In the genomic region with DNA sequence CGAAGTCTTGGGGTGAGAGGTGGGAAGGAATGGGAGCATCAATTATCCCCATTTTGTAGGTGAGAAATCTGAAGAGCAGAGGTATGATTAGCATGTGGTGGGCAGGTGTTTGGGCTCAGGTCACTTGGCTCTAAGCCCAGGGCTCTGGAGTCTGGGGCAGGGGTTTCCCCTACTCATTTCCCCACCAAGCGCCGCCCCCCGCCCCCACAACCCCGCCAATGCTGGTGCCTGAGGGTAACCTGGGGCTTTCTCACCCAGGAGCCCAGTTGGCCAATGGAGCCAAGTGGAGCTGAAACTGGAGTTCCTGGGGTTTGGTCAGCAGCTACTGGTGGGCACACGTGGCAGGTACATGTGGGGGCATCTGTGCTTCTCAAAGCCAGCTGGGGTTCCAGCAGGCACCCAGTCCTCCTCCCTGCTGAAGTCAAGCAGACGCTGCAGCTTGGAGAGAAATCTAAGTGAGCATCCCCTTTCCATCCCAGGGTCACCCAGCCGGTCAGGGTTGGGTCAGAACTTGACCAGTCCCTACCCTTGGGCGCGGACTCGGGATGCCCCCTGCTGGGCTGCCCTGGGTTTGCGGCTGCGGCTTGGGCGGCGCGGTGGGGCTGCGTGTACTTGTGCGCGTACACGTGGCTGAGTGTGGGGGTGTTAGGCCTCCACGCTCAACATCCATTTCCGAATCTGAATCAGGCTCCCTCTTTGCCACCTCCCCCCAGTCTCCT, we compare ENCODE assay signal across 8 cellular contexts. TPM values are rescaled to one million over a fixed set of nuclear protein-coding genes. Genes with fewer than 3 reads are reported as not detected.
DNase-seq lines count a peak whose midpoint lies in the region; ATAC-seq and TF ChIP-seq lines count a peak whose summit lies in the region.

No MANE protein-coding gene starts in this region.

- H3K36me3 Mint-ChIP-seq in activated naive CD8-positive, alpha-beta T cell treated with anti-CD3 and anti-CD28 coated beads, Interleukin-2, amount 50 U/mL, for 24 hours (ENCODE audit: low read depth): no peaks in the 10 kb centered on the region
- H3K36me3 Mint-ChIP-seq in mesothelial cell of epicardium: no peaks in the 10 kb centered on the region

- peaks cover 51% of the 10 kb centered on the region for H3K27me3 Mint-ChIP-seq in activated naive CD8-positive, alpha-beta T cell treated with anti-CD3 and anti-CD28 coated beads, Interleukin-2, amount 50 U/mL, for 24 hours
- H3K27me3 Mint-ChIP-seq in mesothelial cell of epicardium (ENCODE audit: low read depth): peaks cover 58% of the 10 kb centered on the region

- no peaks in the 10 kb centered on the region for H3K9me3 Mint-ChIP-seq in activated naive CD8-positive, alpha-beta T cell treated with anti-CD3 and anti-CD28 coated beads, Interleukin-2, amount 50 U/mL, for 24 hours
- no peaks in the 10 kb centered on the region for H3K9me3 Mint-ChIP-seq in mesothelial cell of epicardium

- no peak overlapping the region for H3K4me3 Mint-ChIP-seq in activated naive CD8-positive, alpha-beta T cell treated with anti-CD3 and anti-CD28 coated beads, Interleukin-2, amount 50 U/mL, for 24 hours
- H3K4me3 Mint-ChIP-seq in mesothelial cell of epicardium: peak overlapping the region; percentile 59

- no peak overlapping the region for H3K27ac Mint-ChIP-seq in activated naive CD8-positive, alpha-beta T cell treated with anti-CD3 and anti-CD28 coated beads, Interleukin-2, amount 50 U/mL, for 24 hours
- no peak overlapping the region for H3K27ac Mint-ChIP-seq in mesothelial cell of epicardium

- no peak overlapping the region; the same call in 1 of the 2 replicates for H3K4me3 ChIP-seq in AG09309 (ENCODE audit: control insufficient read depth, low read depth, low read length)
- H3K4me3 ChIP-seq in HFF-Myc (replicated peaks; ENCODE audit: low read depth, low read length): no peak overlapping the region

- DNase-seq in AG09309 (ENCODE audit: low read depth) (no peak), HFF-Myc (ENCODE audit: extremely low read depth, low read depth) (no peak), mesothelial cell of epicardium (ENCODE audit: low spot score in 2 of 2, unreplicated experiment in 2 of 2) (no peak), NCI-H1048 (lab: John Stamatoyannopoulos, UW) (no peak), NCI-H2171 treated with DMSO at 0.1 percent for 48 hours (lab: John Stamatoyannopoulos, UW) (no peak), SKM-1 treated with dmso at 0.1 percent for 144 hours (lab: John Stamatoyannopoulos, UW; ENCODE audit: unreplicated experiment) (no peak)
- peak; percentile 63 for DNase-seq in activated naive CD8-positive, alpha-beta T cell treated with anti-CD3 and anti-CD28 coated beads, Interleukin-2, amount 50 U/mL, for 24 hours

- peak; percentile 45 for TF ChIP-seq CTCF in AG09309 (IDR thresholded peaks at IDR 0.05; ENCODE audit: control insufficient read depth, insufficient read depth, low read depth, low read length, missing control alignments)
- peak; percentile 35 for TF ChIP-seq CTCF in HFF-Myc (IDR thresholded peaks at IDR 0.05; ENCODE audit: low read depth, low read length, missing control alignments)
- TF ChIP-seq CTCF in mesothelial cell of epicardium (IDR thresholded peaks at IDR 0.05; ENCODE audit: unreplicated experiment): no peak

- peaks cover 26% of the 10 kb centered on the region for H3K4me1 Mint-ChIP-seq in activated naive CD8-positive, alpha-beta T cell treated with anti-CD3 and anti-CD28 coated beads, Interleukin-2, amount 50 U/mL, for 24 hours
- peaks cover 47% of the 10 kb centered on the region for H3K4me1 Mint-ChIP-seq in mesothelial cell of epicardium

- ATAC-seq in activated naive CD8-positive, alpha-beta T cell treated with anti-CD3 and anti-CD28 coated beads, Interleukin-2, amount 50 U/mL, for 24 hours: peak; percentile 26
- ATAC-seq in HG03025 (IDR thresholded peaks at IDR 0.05; ENCODE audit: low FRiP score, unreplicated experiment): no peak

RNA-seq across cellular contexts. Expression of gene CHRM1, which starts 1.6 kb away (rescaled TPM):
- total RNA-seq in mesothelial cell of epicardium: 0.09 to 0.72 TPM (median 0.11 TPM) in 3 replicates

RNA-seq across cellular contexts. Expression of gene SLC3A2, which starts 42.1 kb away (rescaled TPM):
- 205 to 212 TPM (median 208 TPM) in 3 replicates for total RNA-seq in mesothelial cell of epicardium
